ENCODE assay signal across 14 cellular contexts in genomic region chr15:32649336-32649735, GRCh38. TPM values are rescaled to one million over a fixed set of nuclear protein-coding genes. Genes with fewer than 3 reads are reported as not detected.
DNase-seq lines count a peak whose midpoint lies in the region; ATAC-seq and TF ChIP-seq lines count a peak whose summit lies in the region.
"Had no signal": no experiment of that assay in that cellular context is flagged by ENCODE, and none has a peak within 500 bp of the region (broad histone marks: within the 10 kb centered on the region; RNA-seq: fewer than 3 reads in every experiment).

No MANE protein-coding gene starts in this region.

- TF ChIP-seq CTCF in AG09309 (IDR thresholded peaks at IDR 0.05; ENCODE audit: control insufficient read depth, insufficient read depth, low read depth, low read length, missing control alignments) (peak; percentile 63), HCT116 (IDR thresholded peaks at IDR 0.05 in 2 of 3, conservative IDR thresholded peaks at IDR 0.05 in 1 of 3; ENCODE audit: borderline replicate concordance in 1 of 3, insufficient read depth in 1 of 3, low read depth in 2 of 3, low read length in 2 of 3) (peak in 2 of 3 experiments; percentile 34 to 49; a peak in 3 of 6 replicates), WTC11 (IDR thresholded peaks at IDR 0.05) (no peak)

- peak; percentile 77 for ATAC-seq in HCT116
- ATAC-seq in WTC11: peak; percentile 62
- peak; percentile 65 for ATAC-seq in left colon
- ATAC-seq in GM21515 (IDR thresholded peaks at IDR 0.05; ENCODE audit: unreplicated experiment): no peak
- ATAC-seq in activated CD8-positive, alpha-beta memory T cell treated with anti-CD3 and anti-CD28 coated beads, Interleukin-2, amount 10 ng/mL, durations not matched to agents 7 days and 5 days: no peak
- ATAC-seq in HG03039 (IDR thresholded peaks at IDR 0.05; ENCODE audit: unreplicated experiment): no peak
- ATAC-seq: heart right ventricle; naive thymus-derived CD4-positive, alpha-beta T cell had no signal

- TF ChIP-seq POLR2A in HCT116 (IDR thresholded peaks at IDR 0.05; ENCODE audit: borderline replicate concordance, extremely low read depth, insufficient read depth, insufficient read length): no peak

- no peak overlapping the region for H3K4me3 Mint-ChIP-seq in WTC11
- H3K4me3 Mint-ChIP-seq in activated CD8-positive, alpha-beta memory T cell treated with anti-CD3 and anti-CD28 coated beads, Interleukin-2, amount 10 ng/mL, durations not matched to agents 7 days and 5 days: no peak overlapping the region
- H3K4me3 Mint-ChIP-seq: naive thymus-derived CD4-positive, alpha-beta T cell had no signal

- H4K20me1 ChIP-seq in HCT116 (ENCODE audit: insufficient read depth): no peaks in the 10 kb centered on the region

- peaks cover 39% of the 10 kb centered on the region for H3K4me1 Mint-ChIP-seq in WTC11
- no peaks in the 10 kb centered on the region for H3K4me1 Mint-ChIP-seq in activated CD8-positive, alpha-beta memory T cell treated with anti-CD3 and anti-CD28 coated beads, Interleukin-2, amount 10 ng/mL, durations not matched to agents 7 days and 5 days

- no TSS peak for BruUV-seq in HCT116 (replicated peaks; lab: Mats Ljungman, UMichigan)

- H3K4me3 ChIP-seq in AG09309 (ENCODE audit: control insufficient read depth, low read depth, low read length) (no peak overlapping the region), HCT116 (replicated peaks in 1 of 2; ENCODE audit: low read depth in 1 of 2, low read length in 2 of 2) (no peak overlapping the region)
- H3K4me3 ChIP-seq: heart right ventricle, transverse colon had no signal

- H3K27me3 Mint-ChIP-seq in WTC11 (ENCODE audit: low read depth): no peaks in the 10 kb centered on the region
- no peaks in the 10 kb centered on the region for H3K27me3 Mint-ChIP-seq in activated CD8-positive, alpha-beta memory T cell treated with anti-CD3 and anti-CD28 coated beads, Interleukin-2, amount 10 ng/mL, durations not matched to agents 7 days and 5 days
- H3K27me3 Mint-ChIP-seq: naive thymus-derived CD4-positive, alpha-beta T cell had no signal

- H3K36me3 Mint-ChIP-seq in WTC11: peaks cover under 1% of the 10 kb centered on the region; the same call in 1 of the 2 replicates
- H3K36me3 Mint-ChIP-seq in activated CD8-positive, alpha-beta memory T cell treated with anti-CD3 and anti-CD28 coated beads, Interleukin-2, amount 10 ng/mL, durations not matched to agents 7 days and 5 days: peaks cover 30% of the 10 kb centered on the region

- CTCF ChIA-PET in HCT116 (lab: Charles Lee) (interaction anchor here (1.0 to 3.2 kb wide), 10 partner anchors 10 to 483 kb away, joined by 3 to 19 read pairs (median 6); no protein-coding TSS in a partner anchor), WTC11 (lab: Charles Lee) (interaction anchor here (0.5 to 3.3 kb wide), 26 partner anchors 8 to 643 kb away, joined by 3 to 35 read pairs (median 4); partner anchors contain the start of gene SCG5)
- CTCF ChIA-PET in activated CD8-positive, alpha-beta memory T cell treated with anti-CD3 and anti-CD28 coated beads, Interleukin-2, amount 10 ng/mL, durations not matched to agents 7 days and 5 days (lab: Charles Lee): interaction anchor here (0.6 to 1.1 kb wide), 3 partner anchors 9 to 20 kb away, joined by 3 to 4 read pairs (median 3); no protein-coding TSS in a partner anchor

- H3K36me3 ChIP-seq in HCT116 (ENCODE audit: control insufficient read depth in 1 of 2, insufficient read depth in 2 of 2, low read length in 2 of 2): peaks cover 4 to 9% of the 10 kb centered on the region in 2 experiments; a peak in 2 of 4 replicates
- H3K36me3 ChIP-seq: heart right ventricle, transverse colon had no signal

- no peak overlapping the region for H3K27ac Mint-ChIP-seq in WTC11
- no peak overlapping the region for H3K27ac Mint-ChIP-seq in activated CD8-positive, alpha-beta memory T cell treated with anti-CD3 and anti-CD28 coated beads, Interleukin-2, amount 10 ng/mL, durations not matched to agents 7 days and 5 days
- H3K27ac Mint-ChIP-seq: naive thymus-derived CD4-positive, alpha-beta T cell had no signal

- no peaks in the 10 kb centered on the region for H3K4me1 ChIP-seq in HCT116 (ENCODE audit: control insufficient read depth in 1 of 2, insufficient read depth in 2 of 2, low read length in 2 of 2)
- H3K4me1 ChIP-seq: heart right ventricle, transverse colon had no signal

- H2AFZ ChIP-seq in HCT116 (ENCODE audit: low read depth, low read length, poor library complexity, severe bottlenecking): no peak overlapping the region

- H3K27ac ChIP-seq in HCT116 (ENCODE audit: low read depth, low read length): no peak overlapping the region
- H3K27ac ChIP-seq: heart right ventricle, transverse colon had no signal

- intact Hi-C loops in HCT116 (cut with micrococcal nuclease) (no loop called here), left colon (cut with DNase I, micrococcal nuclease) (no loop called here)

- no peak overlapping the region for H3K4me2 ChIP-seq in HCT116 (ENCODE audit: low read length)

- no peaks in the 10 kb centered on the region for H3K79me2 ChIP-seq in HCT116 (ENCODE audit: insufficient read depth, low read length)

- peak; percentile 12; the same call in 1 of the 2 replicates for TF ChIP-seq RAD21 in HCT116 (IDR thresholded peaks at IDR 0.05; ENCODE audit: low read depth)

- H3K9me2 ChIP-seq in HCT116 (ENCODE audit: insufficient read depth): no peaks in the 10 kb centered on the region

- H3K9ac ChIP-seq in HCT116 (ENCODE audit: low read length): no peak overlapping the region

- no peaks in the 10 kb centered on the region for H3K9me3 ChIP-seq in HCT116 (ENCODE audit: control insufficient read depth in 1 of 2, insufficient read depth in 1 of 2, low read depth in 1 of 2, low read length in 2 of 2)
- H3K9me3 ChIP-seq: heart right ventricle, transverse colon had no signal

- RAD21 ChIA-PET in HCT116 (lab: Charles Lee; ENCODE audit: low non-redundant PET in 1 of 2, low total read pairs in 2 of 2, uncharacterized antibody in 2 of 2, unreplicated experiment in 2 of 2): no interaction called here

- POLR2A ChIA-PET in HCT116 (lab: Charles Lee) (no interaction called here), WTC11 (lab: Charles Lee) (no interaction called here)

- H3K9me3 Mint-ChIP-seq in WTC11: no peaks in the 10 kb centered on the region
- no peaks in the 10 kb centered on the region for H3K9me3 Mint-ChIP-seq in activated CD8-positive, alpha-beta memory T cell treated with anti-CD3 and anti-CD28 coated beads, Interleukin-2, amount 10 ng/mL, durations not matched to agents 7 days and 5 days (ENCODE audit: low read depth)
- H3K9me3 Mint-ChIP-seq: naive thymus-derived CD4-positive, alpha-beta T cell had no signal

- DNase-seq in AG09309 (ENCODE audit: low read depth): no peak
- DNase-seq in HCT116 (ENCODE audit: low read depth, low spot score): no peak
- DNase-seq in WTC11 (ENCODE audit: low spot score): no peak
- DNase-seq in left colon: no peak
- no peak for DNase-seq in activated CD8-positive, alpha-beta memory T cell treated with anti-CD3 and anti-CD28 coated beads, Interleukin-2, amount 10 ng/mL, durations not matched to agents 7 days and 5 days
- no peak for DNase-seq in effector CD8-positive, alpha-beta T cell (lab: John Stamatoyannopoulos, UW)
- DNase-seq: aorta; GDM1; heart right ventricle; naive thymus-derived CD4-positive, alpha-beta T cell; stimulated activated CD4-positive, alpha-beta T cell treated with anti-CD3 and anti-CD28 coated beads, Interleukin-4, amount 100 ng/mL, for 24 hours; transverse colon had no signal

- no peaks in the 10 kb centered on the region for H3K27me3 ChIP-seq in HCT116 (ENCODE audit: insufficient read depth, low read length)
- H3K27me3 ChIP-seq: transverse colon had no signal

TF ChIP-seq in HCT116, 20 proteins besides CTCF, POLR2A, EP300 and RAD21 (continues in another document):
- TF ChIP-seq MAX (IDR thresholded peaks at IDR 0.05): no peak
- no peak for TF ChIP-seq ATF3 (IDR thresholded peaks at IDR 0.05)

TF ChIP-seq in WTC11, 78 proteins besides CTCF, POLR2A, EP300 and RAD21:
- TF ChIP-seq SP1 (CRISPR knock-in tag; conservative IDR thresholded peaks at IDR 0.05) (no peak), HMGXB4 (CRISPR knock-in tag; IDR thresholded peaks at IDR 0.05) (no peak), ZNF138 (CRISPR knock-in tag; conservative IDR thresholded peaks at IDR 0.05) (no peak), SMAD4 (CRISPR knock-in tag; IDR thresholded peaks at IDR 0.05) (no peak), RORB (CRISPR knock-in tag; IDR thresholded peaks at IDR 0.05) (no peak)

RNA-seq across cellular contexts. Expression of gene SCG5, which starts 7.8 kb away (rescaled TPM):
- total RNA-seq in HCT116 (2021; ENCODE audit: unreplicated experiment) (1.7 TPM), WTC11 (2021) (14.2 to 28.7 TPM (median 27.2 TPM) in 3 replicates), left colon (1 to 10 TPM; 4.9 to 9.5 TPM)
- polyA plus RNA-seq in HCT116 (2012): 0.72 and 0.76 TPM in 2 replicates
- 1 to 10 TPM; 3.5 to 4.3 TPM for total RNA-seq in activated CD8-positive, alpha-beta memory T cell treated with anti-CD3 and anti-CD28 coated beads, Interleukin-2, amount 10 ng/mL, durations not matched to agents 7 days and 5 days

RNA-seq across cellular contexts. Expression of gene ARHGAP11A, which starts 34.0 kb away (rescaled TPM):
- total RNA-seq in HCT116 (2021; ENCODE audit: unreplicated experiment) (102 TPM), WTC11 (2021) (76.8 to 93.0 TPM (median 81.5 TPM) in 3 replicates), left colon (10 to 100 TPM in 1 of 2 donors, 1 to 10 TPM in 1; 6.4 to 15.5 TPM)
- 43.8 and 48.6 TPM in 2 replicates for polyA plus RNA-seq in HCT116 (2012)
- total RNA-seq in activated CD8-positive, alpha-beta memory T cell treated with anti-CD3 and anti-CD28 coated beads, Interleukin-2, amount 10 ng/mL, durations not matched to agents 7 days and 5 days: 100 to 1,000 TPM; 139 to 141 TPM

RNA-seq across cellular contexts. Expression of gene GOLGA8N, which starts 56.1 kb away (rescaled TPM):
- total RNA-seq in HCT116 (2021; ENCODE audit: unreplicated experiment) (2.4 TPM), WTC11 (2021) (1.1 to 1.8 TPM (median 1.6 TPM) in 3 replicates), left colon (1 to 10 TPM; 2.9 to 3.9 TPM)
- polyA plus RNA-seq in HCT116 (2012): 1.7 and 2.3 TPM in 2 replicates
- total RNA-seq in activated CD8-positive, alpha-beta memory T cell treated with anti-CD3 and anti-CD28 coated beads, Interleukin-2, amount 10 ng/mL, durations not matched to agents 7 days and 5 days: 10 to 100 TPM; 15.6 to 22.9 TPM

Comparison
In these comparisons a context has a peak if more than half of its experiments do, and no peak if none do; other contexts are left out.
1. ATAC-seq: peak in HCT116 (single experiment), WTC11 (single experiment) and left colon (single experiment); none in GM21515 (single experiment), activated CD8-positive, alpha-beta memory T cell treated with anti-CD3 and anti-CD28 coated beads, Interleukin-2, amount 10 ng/mL, durations not matched to agents 7 days and 5 days (single experiment) and HG03039 (single experiment).